Comparison of ENCODE assay signal across 8 cellular contexts in the genomic region with DNA sequence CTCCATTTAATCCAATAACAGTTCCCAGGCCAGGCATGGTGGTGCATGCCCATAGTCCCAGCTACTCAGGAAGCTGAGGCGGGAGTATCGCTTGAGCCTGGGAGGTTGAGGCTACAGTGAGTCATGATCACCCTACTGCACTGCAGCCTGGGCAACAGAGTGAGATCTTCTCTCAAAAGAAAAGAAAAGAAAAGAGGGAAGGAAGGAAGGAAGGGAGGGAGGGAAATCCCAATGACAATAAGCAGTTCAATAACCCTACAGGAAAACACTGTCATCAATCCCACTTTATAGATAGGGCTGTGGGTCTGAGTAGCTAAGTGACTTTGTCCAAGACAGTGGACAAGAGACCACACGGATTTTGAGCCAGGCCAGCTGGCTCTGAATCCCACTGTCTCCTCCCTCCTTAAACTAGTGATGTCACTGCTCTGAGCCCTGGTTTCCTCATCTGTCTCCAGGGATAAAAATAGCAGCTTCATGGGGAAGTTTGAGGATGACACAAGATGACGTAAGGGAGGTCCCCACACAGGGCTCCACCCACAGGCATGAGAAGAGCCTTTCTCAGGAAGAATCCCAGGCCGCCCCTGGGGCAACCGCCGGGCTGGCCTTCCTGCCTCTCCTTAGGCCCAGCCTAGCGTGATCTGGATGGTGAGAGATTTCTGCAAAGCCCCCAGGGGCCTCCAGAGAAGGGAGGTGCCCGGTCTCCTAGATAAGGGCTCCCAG. TPM values are rescaled to one million over a fixed set of nuclear protein-coding genes. Genes with fewer than 3 reads are reported as not detected.
A peak's percentile ranks its signal among the peaks of the same experiment; 100 is the strongest.
DNase-seq lines count a peak whose midpoint lies in the region; ATAC-seq, FAIRE-seq and TF ChIP-seq lines count a peak whose summit lies in the region.

No MANE protein-coding gene starts in this region.

- H3K4me2 ChIP-seq in Karpas-422 (ENCODE audit: low read depth, low read length, poor library complexity, severe bottlenecking): no peak overlapping the region

- no peak overlapping the region for H3K9ac ChIP-seq in Karpas-422 (ENCODE audit: low read length)

- peak; percentile 40 for DNase-seq in D341Med (ENCODE audit: low spot score)
- DNase-seq in MV-4-11 (lab: John Stamatoyannopoulos, UW): peak; percentile 89
- peak; percentile 85 for DNase-seq in bronchial epithelial cell (ENCODE audit: low read depth)
- DNase-seq in lower lobe of right lung: peak; percentile 67
- DNase-seq in tibial nerve (ENCODE audit: low spot score in 2 of 2): no peak
- DNase-seq in Karpas-422: no peak

- TF ChIP-seq EP300 in tibial nerve (IDR thresholded peaks at IDR 0.05): no peak

- H3K4me3 ChIP-seq in bronchial epithelial cell (ENCODE audit: low read depth, low read length) (no peak overlapping the region), lower lobe of right lung (no peak overlapping the region), tibial nerve (no peak overlapping the region), Karpas-422 (ENCODE audit: low read length) (no peak overlapping the region)

- intact Hi-C loops in lower lobe of right lung (cut with DNase I): no loop called here

- WGBS in tibial nerve, 2 donors: 64 to 66% methylated on average over 9 of the region's 9 CpGs

- H3K9me2 ChIP-seq in Karpas-422 (replicated peaks; ENCODE audit: insufficient read depth, low read length): no peaks in the 10 kb centered on the region

- peak overlapping the region; percentile 66 for H3K27ac ChIP-seq in lower lobe of right lung
- H3K27ac ChIP-seq in tibial nerve: no peak overlapping the region
- H3K27ac ChIP-seq in Karpas-422 (ENCODE audit: low read length): no peak overlapping the region

- H2AFZ ChIP-seq in Karpas-422 (ENCODE audit: low read length): no peak overlapping the region

- no peaks in the 10 kb centered on the region for H3K27me3 ChIP-seq in bronchial epithelial cell (ENCODE audit: control insufficient read depth, insufficient read depth, low read length)
- no peaks in the 10 kb centered on the region for H3K27me3 ChIP-seq in lower lobe of right lung (ENCODE audit: low read depth)
- no peaks in the 10 kb centered on the region for H3K27me3 ChIP-seq in tibial nerve
- no peaks in the 10 kb centered on the region for H3K27me3 ChIP-seq in Karpas-422 (ENCODE audit: low read length)

- FAIRE-seq in bronchial epithelial cell (lab: Jason Lieb, UNC): no peak

- H3K79me2 ChIP-seq in Karpas-422 (ENCODE audit: low read length): no peaks in the 10 kb centered on the region

- H3K36me3 ChIP-seq in bronchial epithelial cell (ENCODE audit: control insufficient read depth, insufficient read depth, low read length) (no peaks in the 10 kb centered on the region), lower lobe of right lung (no peaks in the 10 kb centered on the region), tibial nerve (no peaks in the 10 kb centered on the region), Karpas-422 (ENCODE audit: insufficient read depth, low read length) (no peaks in the 10 kb centered on the region)

- TF ChIP-seq CTCF in bronchial epithelial cell (IDR thresholded peaks at IDR 0.05; ENCODE audit: insufficient read depth, low read length, severe bottlenecking): no peak
- TF ChIP-seq CTCF in lower lobe of right lung (IDR thresholded peaks at IDR 0.05): no peak
- no peak for TF ChIP-seq CTCF in tibial nerve (IDR thresholded peaks at IDR 0.05)

- H3K9me3 ChIP-seq in lower lobe of right lung: no peaks in the 10 kb centered on the region
- no peaks in the 10 kb centered on the region for H3K9me3 ChIP-seq in tibial nerve
- no peaks in the 10 kb centered on the region for H3K9me3 ChIP-seq in Karpas-422 (ENCODE audit: low read length)

- TF ChIP-seq POLR2A in tibial nerve (IDR thresholded peaks at IDR 0.05): no peak

- ATAC-seq in lower lobe of right lung (peak; percentile 33 to 58), GM21526 (IDR thresholded peaks at IDR 0.05; ENCODE audit: low FRiP score, unreplicated experiment) (no peak), GM18858 (IDR thresholded peaks at IDR 0.05; ENCODE audit: unreplicated experiment) (no peak)

- H4K20me1 ChIP-seq in Karpas-422 (ENCODE audit: insufficient read depth, low read depth, low read length): no peaks in the 10 kb centered on the region

- H3K4me1 ChIP-seq in lower lobe of right lung (peaks cover 39% of the 10 kb centered on the region), tibial nerve (peaks cover 0 to 3% (median 0%) of the 10 kb centered on the region in 4 donors), Karpas-422 (ENCODE audit: low read length) (peaks cover 2% of the 10 kb centered on the region; the same call in 1 of the 2 replicates)

RNA-seq across cellular contexts. Expression of a gene that starts 7.2 kb away (rescaled TPM):
- total RNA-seq in bronchial epithelial cell (432 and 548 TPM in 2 replicates), lower lobe of right lung (13.9 TPM), tibial nerve (10 to 100 TPM in 1 of 4 donors, 1 to 10 TPM in 3; 4.5 to 10.5 (median 5.9) TPM)
- total RNA-seq in Karpas-422 (2014; rRNA removed; shearing (Covaris generic); ENCODE audit: low replicate concordance): 122 and 197 TPM in 2 replicates

RNA-seq across cellular contexts. Expression of a gene that starts 26.4 kb away (rescaled TPM):
- 2.1 and 4.4 TPM in 2 replicates for total RNA-seq in bronchial epithelial cell
- 17.3 TPM for total RNA-seq in lower lobe of right lung
- 10 to 100 TPM; 20.6 to 34.1 (median 26.2) TPM for total RNA-seq in tibial nerve
- 18.2 and 28.3 TPM in 2 replicates for total RNA-seq in Karpas-422 (2014; rRNA removed; shearing (Covaris generic); ENCODE audit: low replicate concordance)

RNA-seq across cellular contexts. Expression of a gene that starts 34.8 kb away (rescaled TPM):
- total RNA-seq in bronchial epithelial cell (178 and 202 TPM in 2 replicates), lower lobe of right lung (95.7 TPM), tibial nerve (100 to 1,000 TPM in 3 of 4 donors, 10 to 100 TPM in 1; 93.5 to 149 (median 118) TPM)
- total RNA-seq in Karpas-422 (2014; rRNA removed; shearing (Covaris generic); ENCODE audit: low replicate concordance): 96.6 and 142 TPM in 2 replicates

RNA-seq across cellular contexts. Expression of a gene that starts 48.0 kb away (rescaled TPM):
- 0.90 and 3.4 TPM in 2 replicates for total RNA-seq in bronchial epithelial cell
- 9.8 TPM for total RNA-seq in lower lobe of right lung
- 1 to 10 TPM; 4.6 to 9.8 (median 8.6) TPM for total RNA-seq in tibial nerve
- 8.3 and 18.0 TPM in 2 replicates for total RNA-seq in Karpas-422 (2014; rRNA removed; shearing (Covaris generic); ENCODE audit: low replicate concordance)

Comparison
In these comparisons a context has a peak if more than half of its experiments do, and no peak if none do; other contexts are left out.
1. DNase-seq: peak in D341Med (single experiment), MV-4-11 (single experiment), bronchial epithelial cell (single experiment) and lower lobe of right lung (single experiment); none in tibial nerve (0 of 2) and Karpas-422 (single experiment).
2. ATAC-seq: peak in lower lobe of right lung (2 of 2); none in GM21526 (single experiment) and GM18858 (single experiment).